In the genomic region with DNA sequence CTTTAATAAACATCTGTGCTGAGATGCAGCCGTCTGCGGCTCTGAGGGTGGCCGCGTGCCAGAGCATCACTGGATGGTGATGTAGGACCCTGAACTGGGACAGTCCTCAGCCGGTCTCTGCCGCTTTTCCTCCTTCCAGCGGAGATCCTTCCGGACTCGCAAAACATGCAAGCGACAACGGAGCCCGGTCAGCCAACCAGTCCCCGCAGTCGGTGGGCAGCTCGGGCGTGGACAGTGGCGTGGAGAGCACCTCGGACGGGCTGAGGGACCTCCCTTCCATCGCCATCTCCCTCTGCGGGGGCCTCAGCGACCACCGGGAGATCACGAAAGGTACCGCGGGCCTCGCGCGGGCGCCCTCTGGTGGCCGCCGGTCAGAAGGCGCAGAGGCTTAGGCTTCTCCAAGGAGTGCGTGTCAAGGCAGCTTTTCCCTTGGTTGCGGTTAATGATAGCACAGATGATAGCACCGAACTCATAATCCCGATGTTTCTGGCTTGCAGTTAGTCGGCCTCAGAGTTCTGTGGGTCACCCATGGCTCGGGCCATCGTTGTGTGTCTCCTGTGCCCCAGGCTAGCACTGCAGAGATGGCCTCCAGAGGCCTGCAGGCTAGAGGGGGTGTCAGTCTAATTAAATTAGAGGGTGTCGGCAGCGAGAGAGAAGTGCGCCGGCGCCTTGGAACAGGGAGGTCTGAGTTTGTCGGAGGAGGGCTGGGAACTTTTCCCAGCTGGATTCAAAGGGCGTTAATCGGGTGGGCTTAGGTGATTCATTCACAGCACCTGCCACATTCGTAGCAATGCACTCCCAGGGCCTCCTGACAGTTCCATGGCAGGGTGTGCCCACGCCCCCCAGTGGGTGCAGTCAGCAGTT, we compare ENCODE assay signal across 8 cellular contexts. TPM values are rescaled to one million over a fixed set of nuclear protein-coding genes. Genes with fewer than 3 reads are reported as not detected.
A peak's percentile ranks its signal among the peaks of the same experiment; 100 is the strongest.
DNase-seq lines count a peak whose midpoint lies in the region; ATAC-seq and TF ChIP-seq lines count a peak whose summit lies in the region.

No MANE protein-coding gene starts in this region.

- peaks cover 99% of the 10 kb centered on the region for H3K36me3 Mint-ChIP-seq in activated T-cell treated with anti-CD3 and anti-CD28 coated beads, Interleukin-2, amount 50 U/mL, for 24 hours (ENCODE audit: low read depth)

- 39% methylated on average over 29 of the region's 50 CpGs for WGBS in esophagus muscularis mucosa

- no peak overlapping the region for H3K27ac ChIP-seq in esophagus muscularis mucosa (replicated peaks in 1 of 4)
- no peak overlapping the region for H3K27ac ChIP-seq in stomach smooth muscle (ENCODE audit: low read length)

- no peak overlapping the region for H3K27ac Mint-ChIP-seq in activated T-cell treated with anti-CD3 and anti-CD28 coated beads, Interleukin-2, amount 50 U/mL, for 24 hours

- DNase-seq in NB4 (ENCODE audit: low read depth): peak; percentile 64
- peak; percentile 68 for DNase-seq in activated T-cell treated with anti-CD3 and anti-CD28 coated beads, Interleukin-2, amount 50 U/mL, for 24 hours
- DNase-seq in esophagus muscularis mucosa (ENCODE audit: extremely low spot score): no peak
- DNase-seq in myocyte (ENCODE audit: low read depth): peak; percentile 37

- H3K4me3 Mint-ChIP-seq in activated T-cell treated with anti-CD3 and anti-CD28 coated beads, Interleukin-2, amount 50 U/mL, for 24 hours: no peak overlapping the region

- peaks cover 8% of the 10 kb centered on the region for H3K4me1 Mint-ChIP-seq in activated T-cell treated with anti-CD3 and anti-CD28 coated beads, Interleukin-2, amount 50 U/mL, for 24 hours (ENCODE audit: low read depth)

- intact Hi-C loops in esophagus muscularis mucosa (cut with DNase I): no loop called here

- no peak for ATAC-seq in GM21723 (IDR thresholded peaks at IDR 0.05; ENCODE audit: unreplicated experiment)
- no peak for ATAC-seq in GM21360 (IDR thresholded peaks at IDR 0.05; ENCODE audit: unreplicated experiment)

- TF ChIP-seq CTCF in NB4 (IDR thresholded peaks at IDR 0.05; ENCODE audit: low read depth, low read length) (peak; percentile 67), esophagus muscularis mucosa (IDR thresholded peaks at IDR 0.05) (peak; percentile 67 to 98 (median 82))

- no peaks in the 10 kb centered on the region for H3K9me3 Mint-ChIP-seq in activated T-cell treated with anti-CD3 and anti-CD28 coated beads, Interleukin-2, amount 50 U/mL, for 24 hours

- no peak for TF ChIP-seq EP300 in esophagus muscularis mucosa (IDR thresholded peaks at IDR 0.05)

- no peaks in the 10 kb centered on the region for H3K27me3 Mint-ChIP-seq in activated T-cell treated with anti-CD3 and anti-CD28 coated beads, Interleukin-2, amount 50 U/mL, for 24 hours

- peaks cover 4% of the 10 kb centered on the region for H3K36me3 ChIP-seq in ES-I3 (ENCODE audit: insufficient read depth, low read length)
- H3K36me3 ChIP-seq in esophagus muscularis mucosa: peaks cover 76 to 100% (median 98%) of the 10 kb centered on the region in 4 donors
- peaks cover 45 to 61% of the 10 kb centered on the region in 2 donors for H3K36me3 ChIP-seq in stomach smooth muscle (ENCODE audit: control insufficient read depth in 2 of 2, insufficient read depth in 2 of 2, low read length in 2 of 2)

- no peak for TF ChIP-seq POLR2A in NB4 (IDR thresholded peaks at IDR 0.05; ENCODE audit: extremely low read depth, insufficient read length)
- TF ChIP-seq POLR2A in esophagus muscularis mucosa (IDR thresholded peaks at IDR 0.05; ENCODE audit: low read depth): no peak

- no peak overlapping the region for H3K4me3 ChIP-seq in NB4 (ENCODE audit: low read depth, low read length)
- H3K4me3 ChIP-seq in esophagus muscularis mucosa: peak overlapping the region; percentile 31 to 45 (median 40)
- peak overlapping the region; percentile 19 to 75 for H3K4me3 ChIP-seq in stomach smooth muscle (ENCODE audit: low read length in 2 of 2)

- H3K9me3 ChIP-seq in ES-I3 (ENCODE audit: control insufficient read depth, insufficient read depth, low read length) (no peaks in the 10 kb centered on the region), esophagus muscularis mucosa (no peaks in the 10 kb centered on the region), stomach smooth muscle (ENCODE audit: control insufficient read depth in 2 of 2, low read length in 2 of 2) (no peaks in the 10 kb centered on the region)

- H3K4me1 ChIP-seq in ES-I3 (ENCODE audit: insufficient read depth, low read length): 0 out of 2 replicates have a peak, but pooled peaks cover 3% of the 10 kb centered on the region
- peaks cover 0 to 8% (median 7%) of the 10 kb centered on the region in 4 donors for H3K4me1 ChIP-seq in esophagus muscularis mucosa
- peaks cover 5% of the 10 kb centered on the region for H3K4me1 ChIP-seq in stomach smooth muscle (ENCODE audit: control insufficient read depth, insufficient read depth, low read length)

- peak overlapping the region; percentile 44; the same call in 1 of the 2 replicates for H3K9ac ChIP-seq in ES-I3 (ENCODE audit: low read depth, low read length)
- H3K9ac ChIP-seq in stomach smooth muscle (ENCODE audit: low read length in 2 of 2): no peak overlapping the region

- H3K27me3 ChIP-seq in esophagus muscularis mucosa (no peaks in the 10 kb centered on the region), stomach smooth muscle (ENCODE audit: control insufficient read depth in 1 of 2, insufficient read depth in 2 of 2, low read length in 2 of 2) (no peaks in the 10 kb centered on the region)

RNA-seq across cellular contexts. Expression of gene LPIN1, which starts 38.5 kb away (rescaled TPM):
- total RNA-seq in esophagus muscularis mucosa (10 to 100 TPM; 55.2 to 77.0 (median 72.8) TPM), myocyte (42.2 and 57.4 TPM in 2 replicates)
- 18.4 TPM for polyA plus RNA-seq in myocyte (2012)
